20 cellular contexts compared by ENCODE assay signal in the genomic region with DNA sequence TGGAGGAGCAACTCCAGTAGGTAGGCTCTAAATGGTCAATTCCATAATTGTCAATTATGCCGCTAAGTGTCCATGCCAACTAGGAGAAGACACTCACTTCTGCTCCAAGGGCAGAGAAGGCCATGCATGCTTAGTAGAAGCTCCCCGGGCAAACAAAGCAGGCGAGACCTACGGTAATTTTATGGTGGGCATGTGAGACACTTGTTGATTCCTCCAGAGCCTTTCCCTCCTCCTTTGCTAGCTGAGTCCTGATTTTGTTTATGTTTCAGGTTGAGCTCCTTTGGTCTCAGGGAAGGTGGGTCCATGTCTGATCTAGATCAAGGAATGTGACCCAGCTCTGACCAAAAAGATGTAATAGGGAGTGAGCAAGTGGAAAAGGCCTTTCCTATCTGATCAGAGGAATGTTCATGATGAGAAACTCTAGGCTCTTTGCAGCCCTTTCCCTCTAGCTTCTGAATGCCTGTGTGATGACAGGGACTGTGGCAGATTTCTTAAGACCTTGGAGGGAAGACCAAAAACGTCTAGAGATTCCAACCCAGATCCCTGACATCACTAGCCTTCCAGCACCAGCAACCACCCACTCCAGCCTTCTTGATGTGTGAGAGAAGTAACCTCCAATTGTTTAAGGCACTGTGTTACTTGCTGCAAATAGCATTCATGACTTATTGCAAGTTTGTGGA. TPM values are rescaled to one million over a fixed set of nuclear protein-coding genes. Genes with fewer than 3 reads are reported as not detected.
DNase-seq lines count a peak whose midpoint lies in the region; ATAC-seq, FAIRE-seq and TF ChIP-seq lines count a peak whose summit lies in the region.
"Had no signal": no experiment of that assay in that cellular context is flagged by ENCODE, and none has a peak within 500 bp of the region (broad histone marks: within the 10 kb centered on the region; RNA-seq: fewer than 3 reads in every experiment).

No MANE protein-coding gene starts in this region.

- no peaks in the 10 kb centered on the region for H3K9me3 ChIP-seq in AG04450 (ENCODE audit: control insufficient read depth, insufficient read depth, low read length)
- H3K9me3 ChIP-seq in K562 (replicated peaks; ENCODE audit: control insufficient read depth, insufficient read depth, low read depth, low read length) = no peaks in the 10 kb centered on the region
- peaks cover 4% of the 10 kb centered on the region for H3K9me3 ChIP-seq in mesenchymal stem cell (ENCODE audit: control insufficient read depth, low read length)
- H3K9me3 ChIP-seq: suprapubic skin had no signal

- no peak overlapping the region for H3K14ac ChIP-seq in mesenchymal stem cell (ENCODE audit: low read length in 2 of 2)

- peak; percentile 23 for FAIRE-seq in K562 (lab: Jason Lieb, UNC)
- FAIRE-seq: endothelial cell of umbilical vein had no signal

- peak overlapping the region; percentile 76 for H2AFZ ChIP-seq in K562 (ENCODE audit: low read depth, low read length)
- H2AFZ ChIP-seq in mesenchymal stem cell (ENCODE audit: low read depth, low read length) = no peak overlapping the region

- H2BK120ac ChIP-seq in mesenchymal stem cell (ENCODE audit: low read depth, low read length) = no peak overlapping the region

- no peak for TF ChIP-seq CTCF in AG04450 (IDR thresholded peaks at IDR 0.05; ENCODE audit: low read depth, low read length)
- no peak for TF ChIP-seq CTCF in K562 (IDR thresholded peaks at IDR 0.05 in 2 of 3, conservative IDR thresholded peaks at IDR 0.05 in 1 of 3; ENCODE audit: insufficient read depth in 2 of 3, low read depth in 1 of 3, low read length in 3 of 3)

- H3K4me2 ChIP-seq in K562 (ENCODE audit: insufficient read depth, low read length) (no peak overlapping the region), mesenchymal stem cell (ENCODE audit: low read length, poor library complexity, severe bottlenecking) (no peak overlapping the region)

- H2AK5ac ChIP-seq in mesenchymal stem cell (ENCODE audit: low read length, severe bottlenecking) = no peak overlapping the region

- H3K36me3 ChIP-seq in K562 (ENCODE audit: control insufficient read depth, insufficient read depth, low read length) = no peaks in the 10 kb centered on the region
- H3K36me3 ChIP-seq in mesenchymal stem cell (ENCODE audit: control insufficient read depth in 1 of 2, insufficient read depth in 2 of 2, low read depth in 1 of 2, low read length in 2 of 2) = no peaks in the 10 kb centered on the region
- H3K36me3 ChIP-seq: left lung, suprapubic skin had no signal

- peaks cover 17 to 52% of the 10 kb centered on the region in 2 experiments; a peak in 4 of 5 replicates for H3K4me1 ChIP-seq in K562 (replicated peaks in 1 of 2; ENCODE audit: control insufficient read depth in 2 of 2, insufficient read depth in 2 of 2, low read length in 2 of 2)
- H3K4me1 ChIP-seq in mesenchymal stem cell (ENCODE audit: control insufficient read depth, insufficient read depth, low read depth, low read length) = no peaks in the 10 kb centered on the region

- H3K9me1 ChIP-seq in K562 (ENCODE audit: control insufficient read depth, insufficient read depth, low read length) = no peaks in the 10 kb centered on the region

- H4K8ac ChIP-seq in mesenchymal stem cell (ENCODE audit: low read length) = no peak overlapping the region

- H4K91ac ChIP-seq in mesenchymal stem cell (ENCODE audit: low read length) = no peak overlapping the region

- H3K23ac ChIP-seq in mesenchymal stem cell (ENCODE audit: low read length in 2 of 2) = no peak overlapping the region

- H3K18ac ChIP-seq in mesenchymal stem cell (ENCODE audit: low read depth in 1 of 2, low read length in 2 of 2) = no peak overlapping the region

- POLR2A ChIA-PET in AG04450 (lab: Yijun Ruan, JAX) = interaction anchor here (0.7 to 2.0 kb wide), 4 partner anchors 8 to 116 kb away, joined by 3 to 6 read pairs (median 3); a partner anchor contains a TSS
- POLR2A ChIA-PET in K562 (lab: Yijun Ruan, JAX) = interaction anchor here (1.2 to 2.5 kb wide), 3 partner anchors 9 to 14 kb away, joined by 3 to 11 read pairs (median 7); no protein-coding TSS in a partner anchor

- no TSS peak for BruUV-seq in K562 (replicated peaks; lab: Mats Ljungman, UMichigan)

- no peak for TF ChIP-seq POLR2A in K562 (conservative IDR thresholded peaks at IDR 0.05)

- peak overlapping the region; percentile 83 for H3K27ac ChIP-seq in AG04450 (ENCODE audit: low read depth, low read length)
- H3K27ac ChIP-seq in K562 (ENCODE audit: extremely low read depth, low read depth, low read length) = no peak overlapping the region
- no peak overlapping the region for H3K27ac ChIP-seq in mesenchymal stem cell (ENCODE audit: low read length, poor library complexity, severe bottlenecking)
- H3K27ac ChIP-seq: left lung, suprapubic skin had no signal

- no peaks in the 10 kb centered on the region for H4K20me1 ChIP-seq in K562 (replicated peaks; ENCODE audit: control insufficient read depth, insufficient read depth, low read length)

- H2BK12ac ChIP-seq in mesenchymal stem cell (ENCODE audit: low read length in 2 of 2) = no peak overlapping the region

- no peaks in the 10 kb centered on the region for H3K79me2 ChIP-seq in K562 (ENCODE audit: control insufficient read depth, insufficient read depth, low read length)

- ATAC-seq in K562 = no peak
- ATAC-seq in HG02981 (IDR thresholded peaks at IDR 0.05; ENCODE audit: unreplicated experiment) = no peak
- ATAC-seq in GM19395 (IDR thresholded peaks at IDR 0.05; ENCODE audit: unreplicated experiment) = no peak
- ATAC-seq: left lung; naive thymus-derived CD4-positive, alpha-beta T cell had no signal

- H3K79me1 ChIP-seq in mesenchymal stem cell (replicated peaks; ENCODE audit: low read length, poor library complexity, severe bottlenecking) = no peaks in the 10 kb centered on the region

- no peak for TF ChIP-seq EP300 in K562 (IDR thresholded peaks at IDR 0.05; ENCODE audit: low read length)

- intact Hi-C loops in K562 (cut with micrococcal nuclease) = loop anchor here (10.0 kb wide), 2 partner anchors 176 to 556 kb away; a partner anchor contains a TSS

- TF ChIP-seq RAD21 in K562 (CRISPR knock-in tag; conservative IDR thresholded peaks at IDR 0.05 in 1 of 2, IDR thresholded peaks at IDR 0.05 in 1 of 2) = no peak

- no peak overlapping the region for H3K9ac ChIP-seq in K562 (ENCODE audit: insufficient read depth in 1 of 2, low read depth in 2 of 2, low read length in 2 of 2)
- H3K9ac ChIP-seq in mesenchymal stem cell (ENCODE audit: low read length) = peak overlapping the region; percentile 5

- H2BK5ac ChIP-seq in mesenchymal stem cell (ENCODE audit: low read depth, low read length, poor library complexity, severe bottlenecking) = no peak overlapping the region

- H2BK15ac ChIP-seq in mesenchymal stem cell (ENCODE audit: low read depth, poor library complexity, severe bottlenecking) = no peak overlapping the region

- DNase-seq in AG04450 (ENCODE audit: low read depth, low spot score) (peak; percentile 92), HS-27A (ENCODE audit: low read depth) (peak; percentile 29), K562 (ENCODE audit: extremely low read depth in 1 of 4, low spot score in 3 of 4) (no peak), mesenchymal stem cell (peak; percentile 72), NCI-H2171 treated with DMSO at 0.1 percent for 48 hours (lab: John Stamatoyannopoulos, UW) (no peak), GM19238 (ENCODE audit: insufficient read length, low spot score) (no peak)
- DNase-seq: activated CD4-positive, alpha-beta T cell treated with anti-CD3 and anti-CD28 coated beads, Interleukin-2, amount 10 ng/mL, durations not matched to agents 24 days and 14 days; activated T-cell treated with anti-CD3 and anti-CD28 coated beads for 4 hours; AML-193; Calu3; cerebellar nuclear complex; left lung; naive thymus-derived CD4-positive, alpha-beta T cell; NK-92 treated with Interleukin-12 subunit alpha and Interleukin-12 subunit beta, amount 100 ng/mL, for 24 hours; SIG-M5; T-helper 9 cell had no signal

- WGBS in K562 (ENCODE audit: insufficient coverage, low coverage, missing lambda C conversion rate) = 69% methylated on average over 5 of the region's 5 CpGs
- 100% methylated on average over 4 of the region's 5 CpGs for WGBS in mesenchymal stem cell

- no peak overlapping the region for H3K4me3 ChIP-seq in AG04450 (ENCODE audit: low read depth, low read length)
- H3K4me3 ChIP-seq in K562 = no peak overlapping the region
- H3K4me3 ChIP-seq in mesenchymal stem cell (ENCODE audit: insufficient read depth in 1 of 2, low read depth in 1 of 2, low read length in 2 of 2) = no peak overlapping the region
- H3K4me3 ChIP-seq: left lung, suprapubic skin had no signal

- no peaks in the 10 kb centered on the region for H3K27me3 ChIP-seq in AG04450 (ENCODE audit: control insufficient read depth, insufficient read depth, low read length)
- H3K27me3 ChIP-seq in K562 (ENCODE audit: control insufficient read depth in 2 of 2, insufficient read depth in 2 of 2, low read length in 2 of 2) = no peaks in the 10 kb centered on the region
- H3K27me3 ChIP-seq in mesenchymal stem cell (ENCODE audit: control insufficient read depth in 1 of 2, insufficient read depth in 1 of 2, low read length in 2 of 2) = no peaks in the 10 kb centered on the region
- H3K27me3 ChIP-seq: left lung, suprapubic skin had no signal

- in situ Hi-C loops in K562 (cut with MboI) = loop anchor here (10.0 kb wide), 1 partner anchor 96 kb away; no protein-coding TSS in a partner anchor

- no peak overlapping the region for H3K4ac ChIP-seq in mesenchymal stem cell (ENCODE audit: low read depth in 1 of 2, low read length in 2 of 2)

- CTCF ChIA-PET in AG04450 (lab: Charles Lee) = interaction anchor here (0.8 kb wide), 1 partner anchor 265 kb away, joined by 3 read pairs; no protein-coding TSS in a partner anchor
- CTCF ChIA-PET in K562 (lab: Yijun Ruan, JAX; ENCODE audit: low intra/inter-chr PET ratio) = no interaction called here

RNA-seq across cellular contexts. Expression of a gene that starts 7.7 kb away (rescaled TPM):
- polyA plus RNA-seq in AG04450 (2011; rRNA removed) = 20.3 and 21.3 TPM in 2 replicates
- 50.6 and 55.5 TPM in 2 replicates for polyA minus RNA-seq in AG04450 (2011; rRNA and poly(A)+ RNA removed)
- 49.3 and 127 TPM in 2 replicates for total RNA-seq in K562 (2011; cell fraction: chromatin; rRNA removed; ENCODE audit: low replicate concordance)
- total RNA-seq in K562 (2011; cell fraction: nucleolus; rRNA removed) = 32.2 and 37.4 TPM in 2 replicates
- total RNA-seq in K562 (2011; cell fraction: nucleoplasm; rRNA removed) = 56.7 and 64.2 TPM in 2 replicates
- 9.5 and 10.2 TPM in 2 replicates for total RNA-seq in K562 (2014; rRNA removed)
- 20.6 and 21.8 TPM in 2 replicates for total RNA-seq in K562 (2014; rRNA removed; fragmentation: Illumina TruSeq; extraction: Trizol)
- total RNA-seq in K562 (2015; rRNA removed; fragmentation: Illumina TruSeq; extraction: Trizol) = 12.0 and 12.4 TPM in 2 replicates
- total RNA-seq in K562 (2021) = 17.7 and 19.7 TPM in 2 replicates
- polyA plus RNA-seq in K562 (2011; rRNA removed) = 17.6 and 21.3 TPM in 2 replicates
- 9.8 and 13.5 TPM in 2 replicates for polyA plus RNA-seq in K562 (2011; cell fraction: cytosol; rRNA removed)
- polyA plus RNA-seq in K562 (2011; cell fraction: nucleus; rRNA removed) = 33.8 and 38.5 TPM in 2 replicates
- polyA plus RNA-seq in K562 (2012) = 11.6 and 13.2 TPM in 2 replicates
- 9.3 and 13.2 TPM in 2 replicates for polyA plus RNA-seq in K562 (2014; fragmentation: Illumina TruSeq; extraction: Trizol)
- polyA plus RNA-seq in K562 (2014; fragmentation: Nextera tagmentation; extraction: Ambion mirVana) = 10 to 100 TPM in 1 of 2 experiments, 1 to 10 TPM in 1; 7.4 to 10.2 TPM
- 11.0 and 12.2 TPM in 2 replicates for polyA plus RNA-seq in K562 (2014; rRNA removed)
- polyA minus RNA-seq in K562 (2011; rRNA and poly(A)+ RNA removed) = 49.0 and 67.5 TPM in 2 replicates
- 12.2 and 17.7 TPM in 2 replicates for polyA minus RNA-seq in K562 (2011; cell fraction: cytosol; rRNA and poly(A)+ RNA removed)
- 45.2 and 47.7 TPM in 2 replicates for polyA minus RNA-seq in K562 (2011; cell fraction: nucleus; rRNA and poly(A)+ RNA removed)
- polyA plus RNA-seq in mesenchymal stem cell (2013, experiment 1 of 2) = 12.8 TPM
- polyA plus RNA-seq in mesenchymal stem cell (2013, experiment 2 of 2) = 12.4 TPM

Comparison
In these comparisons a context has a peak if more than half of its experiments do, and no peak if none do; other contexts are left out.
1. DNase-seq: peak in AG04450 (single experiment), HS-27A (single experiment) and mesenchymal stem cell (single experiment); none in K562 (0 of 4), NCI-H2171 treated with DMSO at 0.1 percent for 48 hours (single experiment) and GM19238 (single experiment).